In the genomic region with DNA sequence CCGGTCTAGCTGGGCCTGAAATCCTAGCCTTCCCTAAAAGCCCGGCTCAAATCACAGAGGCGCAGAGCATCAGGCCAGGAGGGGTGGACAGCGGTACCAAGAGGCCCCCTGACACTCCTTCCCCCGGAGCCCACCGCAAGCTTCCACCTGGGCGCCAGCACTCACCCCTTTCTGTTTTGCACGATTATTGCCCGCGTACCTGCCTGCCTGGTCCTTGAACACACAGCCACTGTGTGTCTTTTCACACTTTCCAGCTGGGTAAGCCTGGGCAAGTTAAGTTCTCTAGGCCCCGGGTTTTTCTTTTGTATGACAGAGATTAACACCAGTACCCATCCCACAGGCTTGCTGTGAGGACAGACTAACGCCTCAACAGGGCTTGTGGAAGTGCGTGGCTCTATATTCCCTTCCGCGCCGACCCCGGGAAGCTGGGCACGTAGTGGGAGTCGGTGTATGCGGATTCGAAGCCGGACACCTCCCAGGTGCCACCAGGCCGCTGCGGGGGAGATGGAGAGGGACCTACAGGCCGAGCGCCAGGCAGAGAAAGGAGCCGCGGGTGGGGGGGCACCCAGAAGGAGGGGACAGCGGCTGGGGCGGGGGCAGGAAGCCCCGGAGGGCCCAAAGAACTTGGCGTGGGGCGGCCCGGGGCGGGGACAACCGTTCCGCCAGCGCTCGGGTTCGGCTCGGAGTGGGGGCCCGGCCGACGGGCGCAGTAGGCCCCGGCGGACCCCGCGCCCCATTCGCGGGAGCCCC, we compare ENCODE assay signal across 1 cellular context.
A peak's percentile ranks its signal among the peaks of the same experiment; 100 is the strongest.
TF ChIP-seq lines count a peak whose summit lies in the region.

No MANE protein-coding gene starts in this region.

TF ChIP-seq in HepG2, 621 proteins besides CTCF, POLR2A, EP300 and RAD21:
- TF ChIP-seq HNRNPLL (IDR thresholded peaks at IDR 0.05; ENCODE audit: low read depth, low read length, poor library complexity, severe bottlenecking) (peak; percentile 18), ZFX (CRISPR knock-in tag; IDR thresholded peaks at IDR 0.05; ENCODE audit: low read depth) (peak; percentile 22; the same call in 1 of the 2 replicates), MYC (CRISPR knock-in tag; IDR thresholded peaks at IDR 0.05; ENCODE audit: borderline replicate concordance) (0 out of 2 replicates have a peak, but pooled peaks have one; percentile 3), ARID4A (CRISPR knock-in tag; IDR thresholded peaks at IDR 0.05; ENCODE audit: borderline replicate concordance) (no peak), ZNF543 (CRISPR knock-in tag; IDR thresholded peaks at IDR 0.05) (0 out of 2 replicates have a peak, but pooled peaks have one; percentile 5), KMT2A (CRISPR knock-in tag; IDR thresholded peaks at IDR 0.05) (0 out of 2 replicates have a peak, but pooled peaks have one; percentile 5), KAT8 (CRISPR knock-in tag; IDR thresholded peaks at IDR 0.05) (0 out of 2 replicates have a peak, but pooled peaks have one; percentile 7), PHF5A (CRISPR knock-in tag; IDR thresholded peaks at IDR 0.05; ENCODE audit: low read depth, unreplicated experiment) (no peak), UBTF (CRISPR knock-in tag; IDR thresholded peaks at IDR 0.05) (peak; percentile 54; the same call in 1 of the 2 replicates), SALL1 (CRISPR knock-in tag; IDR thresholded peaks at IDR 0.05) (0 out of 2 replicates have a peak, but pooled peaks have one; percentile 13), TAF1 (CRISPR knock-in tag; IDR thresholded peaks at IDR 0.05) (0 out of 2 replicates have a peak, but pooled peaks have one; percentile 4)
